7 cellular contexts compared by ENCODE assay signal in the genomic region with DNA sequence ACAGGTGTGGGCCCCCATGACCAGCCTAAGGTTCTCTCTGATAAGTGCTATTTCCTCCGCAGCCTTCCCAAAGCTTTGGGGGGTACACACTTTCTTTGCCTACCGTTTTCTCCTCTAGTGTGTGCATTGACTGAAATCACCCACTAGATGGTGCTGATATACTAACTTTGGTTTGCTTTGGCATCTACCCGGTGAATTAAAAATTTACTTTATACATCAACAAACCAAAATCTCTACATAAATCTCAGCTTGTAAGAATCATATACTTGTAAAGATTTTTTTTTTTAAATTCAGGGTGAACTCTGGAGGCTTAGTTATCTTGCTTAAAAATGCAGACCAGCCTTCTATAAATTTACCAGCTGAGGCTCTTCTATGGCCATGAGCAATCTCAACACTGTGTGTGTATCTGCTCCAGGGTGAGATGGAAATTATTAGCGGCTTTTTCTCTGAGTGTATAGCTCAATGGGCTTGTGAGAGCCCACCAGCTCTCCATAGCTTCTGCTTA.
DNase-seq lines count a peak whose midpoint lies in the region; ATAC-seq and TF ChIP-seq lines count a peak whose summit lies in the region.

No MANE protein-coding gene starts in this region.

- no peak for TF ChIP-seq POLR2A in erythroblast (IDR thresholded peaks at IDR 0.05; ENCODE audit: low read length)

- H3K9me3 ChIP-seq in Panc1 (ENCODE audit: control insufficient read depth, insufficient read depth, low read depth, low read length), result no peaks in the 10 kb centered on the region
- no peaks in the 10 kb centered on the region for H3K9me3 ChIP-seq in osteoblast (ENCODE audit: low read depth, low read length)

- DNase-seq in GM10266 (ENCODE audit: extremely low spot score) (peak; percentile 38), Panc1 (ENCODE audit: low read depth, low spot score) (no peak), erythroblast (lab: John Stamatoyannopoulos, UW) (peak; percentile 5 to 31), osteoblast (ENCODE audit: insufficient read length, low spot score, missing footprints) (no peak)
- no peak for DNase-seq in activated T-cell treated with anti-CD3 and anti-CD28 coated beads, Interleukin-2, amount 50 U/mL, for 24 hours

- H3K36me3 ChIP-seq in Panc1 (ENCODE audit: control insufficient read depth, insufficient read depth, low read length) (no peaks in the 10 kb centered on the region), osteoblast (ENCODE audit: insufficient read depth, low read length) (no peaks in the 10 kb centered on the region)

- peaks cover 2% of the 10 kb centered on the region for H3K79me2 ChIP-seq in osteoblast (ENCODE audit: insufficient read depth, low read length)

- CTCF ChIA-PET in Panc1 (lab: Charles Lee), result interaction anchor here (0.7 to 1.5 kb wide), 4 partner anchors 290 to 904 kb away, joined by 3 to 5 read pairs (median 3); no protein-coding TSS in a partner anchor

- H3K27me3 ChIP-seq in Panc1 (ENCODE audit: control insufficient read depth, insufficient read depth, low read length) (no peaks in the 10 kb centered on the region), osteoblast (ENCODE audit: insufficient read depth, low read length) (no peaks in the 10 kb centered on the region)

- H3K4me3 ChIP-seq in Panc1 (ENCODE audit: low read depth in 2 of 2, low read length in 2 of 2) (no peak overlapping the region), osteoblast (ENCODE audit: insufficient read depth, low read length) (no peak overlapping the region)

- H4K20me1 ChIP-seq in osteoblast (ENCODE audit: insufficient read depth, low read length), result no peaks in the 10 kb centered on the region

- intact Hi-C loops in Panc1 (cut with micrococcal nuclease; ENCODE audit: unreplicated experiment), result loop anchor here (5.0 to 10.0 kb wide), 3 partner anchors 294 to 979 kb away; a partner anchor contains a TSS

- H3K9me3 Mint-ChIP-seq in activated T-cell treated with anti-CD3 and anti-CD28 coated beads, Interleukin-2, amount 50 U/mL, for 24 hours, result no peaks in the 10 kb centered on the region

- POLR2A ChIA-PET in Panc1 (lab: Charles Lee), result no interaction called here

- H3K27ac ChIP-seq in Panc1 (ENCODE audit: low read length), result peak overlapping the region; percentile 90; the same call in 1 of the 2 replicates
- peak overlapping the region; percentile 98 for H3K27ac ChIP-seq in osteoblast (ENCODE audit: low read depth, low read length)

- H3K4me1 ChIP-seq in Panc1 (ENCODE audit: control insufficient read depth, insufficient read depth, low read length), result peaks cover 13% of the 10 kb centered on the region
- peaks cover 80% of the 10 kb centered on the region for H3K4me1 ChIP-seq in osteoblast (ENCODE audit: insufficient read depth, low read length)

- no peak overlapping the region for H3K4me3 Mint-ChIP-seq in activated T-cell treated with anti-CD3 and anti-CD28 coated beads, Interleukin-2, amount 50 U/mL, for 24 hours

- TF ChIP-seq CTCF in GM10266 (IDR thresholded peaks at IDR 0.05; ENCODE audit: control insufficient read depth, insufficient read depth, low read depth, missing control alignments) (peak; percentile 69), Panc1 (IDR thresholded peaks at IDR 0.05) (peak; percentile 72), osteoblast (IDR thresholded peaks at IDR 0.05; ENCODE audit: extremely low read depth, low read depth, low read length) (peak; percentile 83)

- H2AFZ ChIP-seq in osteoblast (ENCODE audit: low read length), result peak overlapping the region; percentile 37

- no peak overlapping the region for H3K27ac Mint-ChIP-seq in activated T-cell treated with anti-CD3 and anti-CD28 coated beads, Interleukin-2, amount 50 U/mL, for 24 hours

- ATAC-seq in HG02973 (IDR thresholded peaks at IDR 0.05; ENCODE audit: unreplicated experiment) (peak; percentile 54), Panc1 (no peak; the same call in 1 of the 2 replicates), HG03139 (IDR thresholded peaks at IDR 0.05; ENCODE audit: unreplicated experiment) (no peak)

- no peaks in the 10 kb centered on the region for H3K36me3 Mint-ChIP-seq in activated T-cell treated with anti-CD3 and anti-CD28 coated beads, Interleukin-2, amount 50 U/mL, for 24 hours (ENCODE audit: low read depth)

- H3K4me2 ChIP-seq in osteoblast (ENCODE audit: insufficient read depth, low read length), result no peak overlapping the region

- H3K27me3 Mint-ChIP-seq in activated T-cell treated with anti-CD3 and anti-CD28 coated beads, Interleukin-2, amount 50 U/mL, for 24 hours, result peaks cover 44% of the 10 kb centered on the region

- in situ Hi-C loops in Panc1 (cut with HindIII; ENCODE audit: low pct_unique_long_range_greater_than_20kb, low sequenced_read_pairs), result no loop called here

- no peaks in the 10 kb centered on the region for H3K4me1 Mint-ChIP-seq in activated T-cell treated with anti-CD3 and anti-CD28 coated beads, Interleukin-2, amount 50 U/mL, for 24 hours (ENCODE audit: low read depth)

- no TSS peak for BruUV-seq in Panc1 (replicated peaks; lab: Mats Ljungman, UMichigan)

Comparison
In these comparisons a context has a peak if more than half of its experiments do, and no peak if none do; other contexts are left out.
1. DNase-seq: peak in GM10266 (single experiment) and erythroblast (2 of 2); none in Panc1 (single experiment), osteoblast (single experiment) and activated T-cell treated with anti-CD3 and anti-CD28 coated beads, Interleukin-2, amount 50 U/mL, for 24 hours (single experiment).
2. Peak in every context shown above with its lines, with median percentiles within 50 percentile points of each other: CTCF ChIP-seq.